In genomic region chr21:42063206-42063577, GRCh38 we compare ENCODE assay signal across 10 cellular contexts. TPM values are rescaled to one million over a fixed set of nuclear protein-coding genes. Genes with fewer than 3 reads are reported as not detected.
A peak's percentile ranks its signal among the peaks of the same experiment; 100 is the strongest.
DNase-seq lines count a peak whose midpoint lies in the region; ATAC-seq, FAIRE-seq and TF ChIP-seq lines count a peak whose summit lies in the region.
"Had no signal": no experiment of that assay in that cellular context is flagged by ENCODE, and none has a peak within 500 bp of the region (broad histone marks: within the 10 kb centered on the region; RNA-seq: fewer than 3 reads in every experiment).

No MANE protein-coding gene starts in this region.

- no peak for FAIRE-seq in RCC 7860 (lab: Jason Lieb, UNC)

- H3K4me3 ChIP-seq in effector memory CD4-positive, alpha-beta T cell (ENCODE audit: insufficient read depth, low read depth, low read length, poor library complexity, severe bottlenecking): peak overlapping the region; percentile 65
- peak overlapping the region; percentile 2 for H3K4me3 ChIP-seq in upper lobe of right lung

- no peak for TF ChIP-seq CTCF in upper lobe of right lung (IDR thresholded peaks at IDR 0.05)

- intact Hi-C loops in upper lobe of right lung (cut with DNase I): no loop called here

- DNase-seq in stimulated activated CD4-positive, alpha-beta T cell treated with anti-CD3 and anti-CD28 coated beads, Interleukin-15, amount 100 ng/mL, for 24 hours: peak; percentile 14
- no peak for DNase-seq in stimulated activated CD4-positive, alpha-beta T cell treated with anti-CD3 and anti-CD28 coated beads, Interleukin-4, amount 100 ng/mL, for 1 hour
- DNase-seq in NCI-H774 (lab: John Stamatoyannopoulos, UW): peak; percentile 37
- DNase-seq in effector memory CD4-positive, alpha-beta T cell: peak in 1 of 3 donors; percentile 10
- no peak for DNase-seq in upper lobe of right lung
- no peak for DNase-seq in OCI-M2 (lab: John Stamatoyannopoulos, UW; ENCODE audit: unreplicated experiment)
- DNase-seq in RCC 7860 (ENCODE audit: low spot score): no peak

- H3K9me3 ChIP-seq in effector memory CD4-positive, alpha-beta T cell (ENCODE audit: control insufficient read depth, low read length): no peaks in the 10 kb centered on the region
- no peaks in the 10 kb centered on the region for H3K9me3 ChIP-seq in upper lobe of right lung

- H3K36me3 ChIP-seq in effector memory CD4-positive, alpha-beta T cell (ENCODE audit: control insufficient read depth, insufficient read depth, low read length): no peaks in the 10 kb centered on the region
- no peaks in the 10 kb centered on the region for H3K36me3 ChIP-seq in upper lobe of right lung

- peaks cover 25% of the 10 kb centered on the region for H3K4me1 ChIP-seq in effector memory CD4-positive, alpha-beta T cell (ENCODE audit: control insufficient read depth, insufficient read depth, low read length, poor library complexity, severe bottlenecking)
- peaks cover 37% of the 10 kb centered on the region for H3K4me1 ChIP-seq in upper lobe of right lung

- no peaks in the 10 kb centered on the region for H3K27me3 ChIP-seq in effector memory CD4-positive, alpha-beta T cell (replicated peaks; ENCODE audit: control insufficient read depth, insufficient read depth, low read length, poor library complexity, severe bottlenecking)
- H3K27me3 ChIP-seq in upper lobe of right lung: no peaks in the 10 kb centered on the region

- ATAC-seq in upper lobe of right lung: peak; percentile 44
- no peak for ATAC-seq in GM19023 (IDR thresholded peaks at IDR 0.05; ENCODE audit: unreplicated experiment)

- H3K27ac ChIP-seq in effector memory CD4-positive, alpha-beta T cell (ENCODE audit: insufficient read depth, low read length, poor library complexity, severe bottlenecking): peak overlapping the region; percentile 88
- H3K27ac ChIP-seq in upper lobe of right lung: peak overlapping the region; percentile 70

RNA-seq across cellular contexts. Expression of gene UMODL1, which starts 7.9 kb away (rescaled TPM):
- total RNA-seq in upper lobe of right lung: 0.49 TPM
- total RNA-seq: epithelial cell of proximal tubule, renal cortical epithelial cell had no signal

RNA-seq across cellular contexts. Expression of gene ZBTB21, which starts 53.0 kb away (rescaled TPM):
- total RNA-seq in upper lobe of right lung: 17.8 TPM

Comparison
In these comparisons a context has a peak if more than half of its experiments do, and no peak if none do; other contexts are left out.
1. DNase-seq: peak in stimulated activated CD4-positive, alpha-beta T cell treated with anti-CD3 and anti-CD28 coated beads, Interleukin-15, amount 100 ng/mL, for 24 hours (single experiment) and NCI-H774 (single experiment); none in stimulated activated CD4-positive, alpha-beta T cell treated with anti-CD3 and anti-CD28 coated beads, Interleukin-4, amount 100 ng/mL, for 1 hour (single experiment), upper lobe of right lung (single experiment), OCI-M2 (single experiment) and RCC 7860 (single experiment).